ENCODE assay signal across 15 cellular contexts in genomic region chr1:31784356-31785019, GRCh38. TPM values are rescaled to one million over a fixed set of nuclear protein-coding genes. Genes with fewer than 3 reads are reported as not detected.
DNase-seq lines count a peak whose midpoint lies in the region; ATAC-seq and TF ChIP-seq lines count a peak whose summit lies in the region.
"Had no signal": no experiment of that assay in that cellular context is flagged by ENCODE, and none has a peak within 500 bp of the region (broad histone marks: within the 10 kb centered on the region; RNA-seq: fewer than 3 reads in every experiment).

No MANE protein-coding gene starts in this region.

- DNase-seq in stimulated activated naive CD8-positive, alpha-beta T cell treated with anti-CD3 and anti-CD28 coated beads, Interleukin-15, Interleukin-2, amounts not matched to agents 100 U/mL and 50 U/mL, for 24 hours = no peak
- no peak for DNase-seq in caudate nucleus (lab: John Stamatoyannopoulos, UW)
- no peak for DNase-seq in esophagus squamous epithelium (lab: John Stamatoyannopoulos, UW)
- no peak for DNase-seq in activated CD4-positive, alpha-beta T cell treated with anti-CD3 and anti-CD28 coated beads, Interleukin-2, amount 50 U/mL, for 1 hour
- no peak for DNase-seq in CD4-positive, alpha-beta memory T cell
- DNase-seq: EL; HCEC 1CT; stimulated activated CD4-positive, alpha-beta T cell treated with anti-CD3 and anti-CD28 coated beads, Interleukin-15, amount 100 ng/mL, for 24 hours; stimulated activated naive CD4-positive, alpha-beta T cell treated with Interleukin-2 at 50 U/mL for 16 hours; T1000; trophoblast cell had no signal

- no peaks in the 10 kb centered on the region for H3K27me3 ChIP-seq in neural cell (ENCODE audit: insufficient read depth, low read depth, low read length)
- H3K27me3 ChIP-seq in esophagus squamous epithelium = peaks cover 0 to 8% (median 0%) of the 10 kb centered on the region in 4 donors
- no peaks in the 10 kb centered on the region for H3K27me3 ChIP-seq in CD4-positive, alpha-beta memory T cell (ENCODE audit: insufficient read depth, low read length)

- H3F3A ChIP-seq in neural cell (ENCODE audit: insufficient read depth, low read length, poor library complexity, severe bottlenecking) = no peaks in the 10 kb centered on the region

- TF ChIP-seq POLR2A in esophagus squamous epithelium (IDR thresholded peaks at IDR 0.05) = no peak

- H3K9me3 ChIP-seq in neural cell (ENCODE audit: low read length) (no peaks in the 10 kb centered on the region), esophagus squamous epithelium (no peaks in the 10 kb centered on the region)
- H3K9me3 ChIP-seq in CD4-positive, alpha-beta memory T cell (ENCODE audit: control insufficient read depth in 1 of 2, low read length in 2 of 2) = no peaks in the 10 kb centered on the region

- no peak for TF ChIP-seq EP300 in neural cell (conservative IDR thresholded peaks at IDR 0.05; ENCODE audit: poor library complexity, severe bottlenecking)

- intact Hi-C loops in esophagus squamous epithelium (cut with DNase I) = no loop called here
- intact Hi-C loops in CD4-positive, alpha-beta memory T cell (cut with micrococcal nuclease) = loop anchor here (5.0 kb wide), 1 partner anchor 237 kb away; no protein-coding TSS in a partner anchor

- 72 to 77% methylated on average over 3 to 4 of the region's 4 CpGs for WGBS in esophagus squamous epithelium, 2 donors

- no peak for TF ChIP-seq RAD21 in neural cell (conservative IDR thresholded peaks at IDR 0.05)

- peaks cover 23% of the 10 kb centered on the region for H3K4me1 Mint-ChIP-seq in stimulated activated naive CD8-positive, alpha-beta T cell treated with anti-CD3 and anti-CD28 coated beads, Interleukin-15, Interleukin-2, amounts not matched to agents 100 ng/mL and 50 ng/mL, for 24 hours (ENCODE audit: low read depth)
- peaks cover 5 to 16% (median 9%) of the 10 kb centered on the region in 4 donors for H3K4me1 Mint-ChIP-seq in CD4-positive, alpha-beta memory T cell

- H4K20me1 ChIP-seq in neural cell (ENCODE audit: insufficient read depth) = no peaks in the 10 kb centered on the region

- H3K4me2 ChIP-seq in neural cell (ENCODE audit: low read length) = no peak overlapping the region
- H3K4me2 ChIP-seq: KMS-11 had no signal

- CTCF ChIA-PET in CD4-positive, alpha-beta memory T cell (lab: Charles Lee; ENCODE audit: partially characterized antibody) = interaction anchor here (0.6 to 1.3 kb wide), 3 partner anchors 23 to 221 kb away, joined by 3 read pairs; no protein-coding TSS in a partner anchor

- no peaks in the 10 kb centered on the region for H3K79me2 ChIP-seq in neural cell (replicated peaks; ENCODE audit: insufficient read depth, low read length)

- H3K9me2 ChIP-seq in neural cell (ENCODE audit: insufficient read depth, low read length) = no peaks in the 10 kb centered on the region

- H3K36me3 Mint-ChIP-seq in stimulated activated naive CD8-positive, alpha-beta T cell treated with anti-CD3 and anti-CD28 coated beads, Interleukin-15, Interleukin-2, amounts not matched to agents 100 ng/mL and 50 ng/mL, for 24 hours (ENCODE audit: low read depth) = no peaks in the 10 kb centered on the region
- H3K36me3 Mint-ChIP-seq in CD4-positive, alpha-beta memory T cell = peaks cover 0 to 2% of the 10 kb centered on the region in 2 donors

- no peak overlapping the region for H3K4me3 Mint-ChIP-seq in stimulated activated naive CD8-positive, alpha-beta T cell treated with anti-CD3 and anti-CD28 coated beads, Interleukin-15, Interleukin-2, amounts not matched to agents 100 ng/mL and 50 ng/mL, for 24 hours
- H3K4me3 Mint-ChIP-seq in CD4-positive, alpha-beta memory T cell = no peak overlapping the region

- POLR2A ChIA-PET in CD4-positive, alpha-beta memory T cell (lab: Charles Lee; ENCODE audit: partially characterized antibody) = no interaction called here

- H3K27ac ChIP-seq in caudate nucleus (ENCODE audit: low read depth, low read length) (peak overlapping the region; percentile 58), neural cell (ENCODE audit: low read length) (peak overlapping the region; percentile 5), esophagus squamous epithelium (no peak overlapping the region)
- no peak overlapping the region for H3K27ac ChIP-seq in CD4-positive, alpha-beta memory T cell (ENCODE audit: low read depth, low read length)
- H3K27ac ChIP-seq: KMS-11 had no signal

- TF ChIP-seq CTCF in neural cell (IDR thresholded peaks at IDR 0.05; ENCODE audit: poor library complexity, severe bottlenecking) = no peak
- no peak for TF ChIP-seq CTCF in esophagus squamous epithelium (IDR thresholded peaks at IDR 0.05)

- H3K9ac ChIP-seq in neural cell (ENCODE audit: low read length) = peak overlapping the region; percentile 19
- H3K9ac ChIP-seq: KMS-11 had no signal

- H3K36me3 ChIP-seq in neural cell (ENCODE audit: insufficient read depth, low read length) = no peaks in the 10 kb centered on the region
- H3K36me3 ChIP-seq in esophagus squamous epithelium = no peaks in the 10 kb centered on the region
- H3K36me3 ChIP-seq in CD4-positive, alpha-beta memory T cell (ENCODE audit: insufficient read depth, low read length) = no peaks in the 10 kb centered on the region

- H3K4me3 ChIP-seq in neural cell (ENCODE audit: low read length) (no peak overlapping the region), esophagus squamous epithelium (no peak overlapping the region)
- H3K4me3 ChIP-seq in CD4-positive, alpha-beta memory T cell (ENCODE audit: low read length in 2 of 2) = no peak overlapping the region

- peak overlapping the region; percentile 4 for H3K27ac Mint-ChIP-seq in stimulated activated naive CD8-positive, alpha-beta T cell treated with anti-CD3 and anti-CD28 coated beads, Interleukin-15, Interleukin-2, amounts not matched to agents 100 ng/mL and 50 ng/mL, for 24 hours
- H3K27ac Mint-ChIP-seq in CD4-positive, alpha-beta memory T cell = peak overlapping the region in 2 of 7 donors; percentile 33 to 43

- peaks cover 8 to 37% (median 19%) of the 10 kb centered on the region in 3 donors for H3K4me1 ChIP-seq in esophagus squamous epithelium
- H3K4me1 ChIP-seq in CD4-positive, alpha-beta memory T cell (ENCODE audit: insufficient read depth, low read length) = peaks cover 8% of the 10 kb centered on the region

- H3K9me3 Mint-ChIP-seq in stimulated activated naive CD8-positive, alpha-beta T cell treated with anti-CD3 and anti-CD28 coated beads, Interleukin-15, Interleukin-2, amounts not matched to agents 100 ng/mL and 50 ng/mL, for 24 hours = no peaks in the 10 kb centered on the region
- peaks cover 0 to 2% (median 0%) of the 10 kb centered on the region in 8 donors for H3K9me3 Mint-ChIP-seq in CD4-positive, alpha-beta memory T cell

- H3K27me3 Mint-ChIP-seq in stimulated activated naive CD8-positive, alpha-beta T cell treated with anti-CD3 and anti-CD28 coated beads, Interleukin-15, Interleukin-2, amounts not matched to agents 100 ng/mL and 50 ng/mL, for 24 hours = peaks cover 4% of the 10 kb centered on the region
- H3K27me3 Mint-ChIP-seq in CD4-positive, alpha-beta memory T cell = peaks cover 0 to 2% of the 10 kb centered on the region in 2 donors

- no peak overlapping the region for H2AFZ ChIP-seq in neural cell (ENCODE audit: low read depth, low read length)

- ATAC-seq in stimulated activated naive CD8-positive, alpha-beta T cell treated with anti-CD3 and anti-CD28 coated beads, Interleukin-15, Interleukin-2, amounts not matched to agents 100 U/mL and 50 U/mL, for 24 hours = no peak
- no peak for ATAC-seq in GM18861 (IDR thresholded peaks at IDR 0.05; ENCODE audit: unreplicated experiment)

TF ChIP-seq in neural cell, 6 proteins besides CTCF, POLR2A, EP300 and RAD21:
- no peak for TF ChIP-seq REST (IDR thresholded peaks at IDR 0.05; ENCODE audit: borderline replicate concordance)
- TF ChIP-seq SMC3 (conservative IDR thresholded peaks at IDR 0.05; ENCODE audit: poor library complexity) = no peak
- TF ChIP-seq MXI1 (conservative IDR thresholded peaks at IDR 0.05; ENCODE audit: poor library complexity, severe bottlenecking) = no peak
- no peak for TF ChIP-seq EZH2 (IDR thresholded peaks at IDR 0.05; ENCODE audit: borderline replicate concordance, insufficient read depth, low read length, poor library complexity, severe bottlenecking)
- TF ChIP-seq TAF1 (IDR thresholded peaks at IDR 0.05; ENCODE audit: low read depth) = no peak
- no peak for TF ChIP-seq POLR2AphosphoS5 (IDR thresholded peaks at IDR 0.05)

RNA-seq across cellular contexts. Expression of gene ADGRB2, which starts 20.3 kb away (rescaled TPM):
- 45.0 and 51.8 TPM in 2 replicates for polyA plus RNA-seq in neural cell
- 57.1 and 63.8 TPM in 2 replicates for polyA minus RNA-seq in neural cell
- 1 to 10 TPM in 2 of 4 donors, under 1 TPM in 2; 0.18 to 2.1 (median 0.86) TPM for total RNA-seq in esophagus squamous epithelium
- total RNA-seq in CD4-positive, alpha-beta memory T cell = 1 to 10 TPM; 1.5 to 2.0 TPM
- polyA plus RNA-seq in CD4-positive, alpha-beta memory T cell = under 1 TPM in 1 of 2 donors, not detected in 1; 0.55 TPM

RNA-seq across cellular contexts. Expression of gene SPOCD1, which starts 31.3 kb away (rescaled TPM):
- polyA plus RNA-seq in neural cell = not detected in 2 replicates
- polyA minus RNA-seq in neural cell = not detected in 2 replicates
- under 1 TPM in 3 of 4 donors, not detected in 1; 0.18 to 0.40 (median 0.38) TPM for total RNA-seq in esophagus squamous epithelium
- total RNA-seq in CD4-positive, alpha-beta memory T cell = under 1 TPM; 0.61 to 0.94 TPM
- polyA plus RNA-seq in CD4-positive, alpha-beta memory T cell = not detected

Comparison
In these comparisons a context has a peak if more than half of its experiments do, and no peak if none do; other contexts are left out.
1. H3K27ac ChIP-seq: peak in caudate nucleus (single experiment) and neural cell (single experiment); none in esophagus squamous epithelium (0 of 4) and CD4-positive, alpha-beta memory T cell (single experiment).